ENCODE assay signal across 8 cellular contexts in the genomic region with DNA sequence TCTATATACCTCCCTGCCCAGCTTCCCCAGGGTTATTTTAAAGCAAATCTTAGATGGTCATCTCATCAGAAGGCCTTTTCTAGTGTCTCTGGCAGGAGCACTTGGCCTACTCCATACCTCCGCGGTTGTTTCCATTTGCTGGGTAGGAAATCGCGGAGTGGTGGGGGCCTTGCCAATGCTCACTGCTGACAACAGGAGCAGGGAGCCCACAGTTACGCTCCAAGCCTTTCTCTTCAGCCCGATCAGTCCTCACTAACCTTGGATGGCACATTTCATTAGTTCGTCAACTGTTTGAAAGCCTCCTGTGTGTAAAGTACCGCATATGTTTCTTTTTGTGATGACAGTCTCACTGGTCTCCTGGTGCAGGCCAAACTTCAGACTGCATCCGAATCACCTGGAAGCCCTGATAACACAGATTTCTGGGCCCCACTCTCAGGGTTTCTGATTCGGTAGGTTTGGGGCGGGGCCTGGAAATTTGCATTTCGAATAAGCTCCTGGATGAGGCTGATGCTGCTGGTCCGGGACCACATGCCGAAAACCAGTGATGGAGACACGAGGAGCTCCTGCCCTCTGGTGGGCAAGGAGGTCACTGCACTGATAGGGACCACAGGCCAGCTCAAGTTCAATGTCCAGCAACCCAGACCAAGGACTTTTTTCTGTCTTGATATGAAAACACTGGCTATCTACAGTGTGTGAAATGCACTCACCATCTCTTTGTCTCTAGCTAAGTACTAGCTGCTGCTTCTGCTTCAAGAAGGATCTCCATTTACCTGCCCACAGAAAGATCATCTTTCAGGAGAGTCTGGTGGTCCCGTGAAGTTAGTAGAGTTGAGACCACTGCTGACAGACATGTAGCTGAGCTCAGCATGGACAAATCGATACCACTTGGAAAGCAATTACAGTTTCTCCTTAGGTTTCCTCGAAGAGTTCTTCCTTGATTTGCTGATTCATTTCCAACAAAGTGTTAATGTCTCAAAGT. TPM values are rescaled to one million over a fixed set of nuclear protein-coding genes. Genes with fewer than 3 reads are reported as not detected.
DNase-seq lines count a peak whose midpoint lies in the region; ATAC-seq and TF ChIP-seq lines count a peak whose summit lies in the region.

No MANE protein-coding gene starts in this region.

- CTCF ChIA-PET in CD4-positive, alpha-beta memory T cell (lab: Charles Lee; ENCODE audit: partially characterized antibody), result interaction anchor here (0.6 to 2.2 kb wide), 12 partner anchors 9 to 1747 kb away, joined by 3 to 22 read pairs (median 5); a partner anchor contains a TSS

- H3K27ac ChIP-seq in CD4-positive, alpha-beta memory T cell (ENCODE audit: low read depth, low read length), result no peak overlapping the region

- H3K27me3 Mint-ChIP-seq in CD4-positive, alpha-beta memory T cell, result peaks cover 0 to 1% of the 10 kb centered on the region in 2 donors

- peaks cover 5% of the 10 kb centered on the region for H3K4me1 ChIP-seq in CD4-positive, alpha-beta memory T cell (ENCODE audit: insufficient read depth, low read length)

- peaks cover 0 to 5% (median 1%) of the 10 kb centered on the region in 4 donors for H3K4me1 Mint-ChIP-seq in CD4-positive, alpha-beta memory T cell

- intact Hi-C loops in CD4-positive, alpha-beta memory T cell (cut with micrococcal nuclease), result loop anchor here (1.0 to 2.0 kb wide), 2 partner anchors 187 to 1822 kb away; no protein-coding TSS in a partner anchor
- intact Hi-C loops in left ventricle myocardium superior (cut with micrococcal nuclease), result no loop called here

- H3K27me3 ChIP-seq in CD4-positive, alpha-beta memory T cell (ENCODE audit: insufficient read depth, low read length), result no peaks in the 10 kb centered on the region

- no peak overlapping the region for H3K27ac Mint-ChIP-seq in CD4-positive, alpha-beta memory T cell

- DNase-seq in CD4-positive, alpha-beta memory T cell, result peak in 4 of 5 donors; percentile 20 to 29 (median 22)
- DNase-seq in amniotic stem cell (lab: John Stamatoyannopoulos, UW), result peak; percentile 45
- peak; percentile 81 for DNase-seq in left ventricle myocardium superior
- DNase-seq in putamen (ENCODE audit: low spot score), result peak; percentile 68
- DNase-seq in cortex of kidney (lab: John Stamatoyannopoulos, UW), result no peak

- peak; percentile 96 for ATAC-seq in GM19043 (IDR thresholded peaks at IDR 0.05; ENCODE audit: low read depth, unreplicated experiment)
- peak; percentile 85 for ATAC-seq in HG03460 (IDR thresholded peaks at IDR 0.05; ENCODE audit: unreplicated experiment)
- ATAC-seq in SK-N-SH treated with all-trans-retinoic acid at 6 μM for 48 hours, result peak; percentile 99
- ATAC-seq in left ventricle myocardium superior, result peak; percentile 82

- H3K9me3 Mint-ChIP-seq in CD4-positive, alpha-beta memory T cell, result no peaks in the 10 kb centered on the region

- H3K4me3 Mint-ChIP-seq in CD4-positive, alpha-beta memory T cell, result peak overlapping the region in 1 of 8 donors; percentile 20

- no peaks in the 10 kb centered on the region for H3K36me3 ChIP-seq in CD4-positive, alpha-beta memory T cell (ENCODE audit: insufficient read depth, low read length)

- no peaks in the 10 kb centered on the region for H3K9me3 ChIP-seq in CD4-positive, alpha-beta memory T cell (ENCODE audit: control insufficient read depth in 1 of 2, low read length in 2 of 2)

- no peak overlapping the region for H3K4me3 ChIP-seq in CD4-positive, alpha-beta memory T cell (ENCODE audit: low read length in 2 of 2)

- POLR2A ChIA-PET in CD4-positive, alpha-beta memory T cell (lab: Charles Lee; ENCODE audit: partially characterized antibody), result no interaction called here

- no peaks in the 10 kb centered on the region for H3K36me3 Mint-ChIP-seq in CD4-positive, alpha-beta memory T cell

TF ChIP-seq in SK-N-SH treated with all-trans-retinoic acid at 6 μM for 48 hours, 23 proteins besides CTCF, POLR2A, EP300 and RAD21:
- TF ChIP-seq ZNF70 (CRISPR knock-in tag; IDR thresholded peaks at IDR 0.05) (no peak), BACH2 (CRISPR knock-in tag; IDR thresholded peaks at IDR 0.05; ENCODE audit: borderline replicate concordance) (no peak), ISL1 (CRISPR knock-in tag; IDR thresholded peaks at IDR 0.05) (no peak), RARB (CRISPR knock-in tag; IDR thresholded peaks at IDR 0.05) (no peak), ZNF565 (CRISPR knock-in tag; conservative IDR thresholded peaks at IDR 0.05; ENCODE audit: low read depth) (no peak), ESRRG (CRISPR knock-in tag; IDR thresholded peaks at IDR 0.05) (no peak), ARNTL (CRISPR knock-in tag; IDR thresholded peaks at IDR 0.05; ENCODE audit: borderline replicate concordance, low read depth) (no peak), ZC3H10 (CRISPR knock-in tag; IDR thresholded peaks at IDR 0.05) (no peak)
- TF ChIP-seq, protein P1, sequence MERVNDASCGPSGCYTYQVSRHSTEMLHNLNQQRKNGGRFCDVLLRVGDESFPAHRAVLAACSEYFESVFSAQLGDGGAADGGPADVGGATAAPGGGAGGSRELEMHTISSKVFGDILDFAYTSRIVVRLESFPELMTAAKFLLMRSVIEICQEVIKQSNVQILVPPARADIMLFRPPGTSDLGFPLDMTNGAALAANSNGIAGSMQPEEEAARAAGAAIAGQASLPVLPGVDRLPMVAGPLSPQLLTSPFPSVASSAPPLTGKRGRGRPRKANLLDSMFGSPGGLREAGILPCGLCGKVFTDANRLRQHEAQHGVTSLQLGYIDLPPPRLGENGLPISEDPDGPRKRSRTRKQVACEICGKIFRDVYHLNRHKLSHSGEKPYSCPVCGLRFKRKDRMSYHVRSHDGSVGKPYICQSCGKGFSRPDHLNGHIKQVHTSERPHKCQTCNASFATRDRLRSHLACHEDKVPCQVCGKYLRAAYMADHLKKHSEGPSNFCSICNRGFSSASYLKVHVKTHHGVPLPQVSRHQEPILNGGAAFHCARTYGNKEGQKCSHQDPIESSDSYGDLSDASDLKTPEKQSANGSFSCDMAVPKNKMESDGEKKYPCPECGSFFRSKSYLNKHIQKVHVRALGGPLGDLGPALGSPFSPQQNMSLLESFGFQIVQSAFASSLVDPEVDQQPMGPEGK (CRISPR knock-in tag; IDR thresholded peaks at IDR 0.05; ENCODE audit: borderline replicate concordance), result no peak
- TF ChIP-seq, protein P2, sequence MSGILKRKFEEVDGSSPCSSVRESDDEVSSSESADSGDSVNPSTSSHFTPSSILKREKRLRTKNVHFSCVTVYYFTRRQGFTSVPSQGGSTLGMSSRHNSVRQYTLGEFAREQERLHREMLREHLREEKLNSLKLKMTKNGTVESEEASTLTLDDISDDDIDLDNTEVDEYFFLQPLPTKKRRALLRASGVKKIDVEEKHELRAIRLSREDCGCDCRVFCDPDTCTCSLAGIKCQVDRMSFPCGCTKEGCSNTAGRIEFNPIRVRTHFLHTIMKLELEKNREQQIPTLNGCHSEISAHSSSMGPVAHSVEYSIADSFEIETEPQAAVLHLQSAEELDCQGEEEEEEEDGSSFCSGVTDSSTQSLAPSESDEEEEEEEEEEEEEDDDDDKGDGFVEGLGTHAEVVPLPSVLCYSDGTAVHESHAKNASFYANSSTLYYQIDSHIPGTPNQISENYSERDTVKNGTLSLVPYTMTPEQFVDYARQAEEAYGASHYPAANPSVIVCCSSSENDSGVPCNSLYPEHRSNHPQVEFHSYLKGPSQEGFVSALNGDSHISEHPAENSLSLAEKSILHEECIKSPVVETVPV (CRISPR knock-in tag; IDR thresholded peaks at IDR 0.05), result no peak
- TF ChIP-seq, protein P3, sequence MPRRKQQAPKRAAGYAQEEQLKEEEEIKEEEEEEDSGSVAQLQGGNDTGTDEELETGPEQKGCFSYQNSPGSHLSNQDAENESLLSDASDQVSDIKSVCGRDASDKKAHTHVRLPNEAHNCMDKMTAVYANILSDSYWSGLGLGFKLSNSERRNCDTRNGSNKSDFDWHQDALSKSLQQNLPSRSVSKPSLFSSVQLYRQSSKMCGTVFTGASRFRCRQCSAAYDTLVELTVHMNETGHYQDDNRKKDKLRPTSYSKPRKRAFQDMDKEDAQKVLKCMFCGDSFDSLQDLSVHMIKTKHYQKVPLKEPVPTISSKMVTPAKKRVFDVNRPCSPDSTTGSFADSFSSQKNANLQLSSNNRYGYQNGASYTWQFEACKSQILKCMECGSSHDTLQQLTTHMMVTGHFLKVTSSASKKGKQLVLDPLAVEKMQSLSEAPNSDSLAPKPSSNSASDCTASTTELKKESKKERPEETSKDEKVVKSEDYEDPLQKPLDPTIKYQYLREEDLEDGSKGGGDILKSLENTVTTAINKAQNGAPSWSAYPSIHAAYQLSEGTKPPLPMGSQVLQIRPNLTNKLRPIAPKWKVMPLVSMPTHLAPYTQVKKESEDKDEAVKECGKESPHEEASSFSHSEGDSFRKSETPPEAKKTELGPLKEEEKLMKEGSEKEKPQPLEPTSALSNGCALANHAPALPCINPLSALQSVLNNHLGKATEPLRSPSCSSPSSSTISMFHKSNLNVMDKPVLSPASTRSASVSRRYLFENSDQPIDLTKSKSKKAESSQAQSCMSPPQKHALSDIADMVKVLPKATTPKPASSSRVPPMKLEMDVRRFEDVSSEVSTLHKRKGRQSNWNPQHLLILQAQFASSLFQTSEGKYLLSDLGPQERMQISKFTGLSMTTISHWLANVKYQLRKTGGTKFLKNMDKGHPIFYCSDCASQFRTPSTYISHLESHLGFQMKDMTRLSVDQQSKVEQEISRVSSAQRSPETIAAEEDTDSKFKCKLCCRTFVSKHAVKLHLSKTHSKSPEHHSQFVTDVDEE (CRISPR knock-in tag; IDR thresholded peaks at IDR 0.05), result no peak

RNA-seq across cellular contexts. Expression of a gene that starts 14.0 kb away (rescaled TPM):
- total RNA-seq in CD4-positive, alpha-beta memory T cell, result under 1 TPM; 0.38 to 0.55 TPM
- polyA plus RNA-seq in CD4-positive, alpha-beta memory T cell, result not detected
- total RNA-seq in left ventricle myocardium superior, result 0.20 TPM
